ENCODE assay signal across 8 cellular contexts in genomic region chr1:192477630-192478029, GRCh38.
A peak's percentile ranks its signal among the peaks of the same experiment; 100 is the strongest.
DNase-seq lines count a peak whose midpoint lies in the region; ATAC-seq and TF ChIP-seq lines count a peak whose summit lies in the region.

No MANE protein-coding gene starts in this region.

- H3K9me3 ChIP-seq in smooth muscle cell (replicated peaks; ENCODE audit: low read depth): no peaks in the 10 kb centered on the region

- H3F3A ChIP-seq in smooth muscle cell (ENCODE audit: low read depth): no peaks in the 10 kb centered on the region

- H3K27me3 ChIP-seq in foreskin keratinocyte (peaks cover 13% of the 10 kb centered on the region), smooth muscle cell (ENCODE audit: low read depth) (peaks cover 4% of the 10 kb centered on the region)

- peak; percentile 71 for ATAC-seq in GM19395 (IDR thresholded peaks at IDR 0.05; ENCODE audit: unreplicated experiment)
- peak; percentile 28 for ATAC-seq in foreskin keratinocyte
- ATAC-seq in WTC11: no peak; the same call in 1 of the 2 replicates

- H3K9me3 Mint-ChIP-seq in WTC11: no peaks in the 10 kb centered on the region

- no peak overlapping the region for H2AFZ ChIP-seq in smooth muscle cell (ENCODE audit: low read depth)

- H3K9ac ChIP-seq in smooth muscle cell (ENCODE audit: low read depth): no peak overlapping the region

- H3K4me1 ChIP-seq in foreskin keratinocyte (no peaks in the 10 kb centered on the region), smooth muscle cell (ENCODE audit: low read depth) (peaks cover 7% of the 10 kb centered on the region)

- no peaks in the 10 kb centered on the region for H3K79me2 ChIP-seq in smooth muscle cell (ENCODE audit: low read depth)

- WGBS in smooth muscle cell (ENCODE audit: low lambda C conversion rate): 38% methylated on average over 2 of the region's 2 CpGs

- H3K4me3 Mint-ChIP-seq in WTC11: no peak overlapping the region

- H3K27ac ChIP-seq in foreskin keratinocyte: no peak overlapping the region
- H3K27ac ChIP-seq in smooth muscle cell (ENCODE audit: low read depth): no peak overlapping the region

- no peaks in the 10 kb centered on the region for H3K36me3 Mint-ChIP-seq in WTC11

- peak overlapping the region; percentile 24 for H3K4me2 ChIP-seq in smooth muscle cell

- CTCF ChIA-PET in WTC11 (lab: Charles Lee): interaction anchor here (0.8 to 2.1 kb wide), 7 partner anchors 14 to 644 kb away, joined by 3 to 9 read pairs (median 4); partner anchors contain the start of gene CDC73

- no peaks in the 10 kb centered on the region for H3K27me3 Mint-ChIP-seq in WTC11 (ENCODE audit: low read depth)

- H3K36me3 ChIP-seq in smooth muscle cell (ENCODE audit: low read depth): no peaks in the 10 kb centered on the region

- H3K4me1 Mint-ChIP-seq in WTC11: no peaks in the 10 kb centered on the region

- H4K20me1 ChIP-seq in smooth muscle cell (ENCODE audit: low read depth): no peaks in the 10 kb centered on the region

- POLR2A ChIA-PET in WTC11 (lab: Charles Lee): no interaction called here

- peak; percentile 70 for TF ChIP-seq CTCF in foreskin keratinocyte (conservative IDR thresholded peaks at IDR 0.05)
- TF ChIP-seq CTCF in smooth muscle cell (IDR thresholded peaks at IDR 0.05; ENCODE audit: borderline replicate concordance, insufficient read depth, poor library complexity, severe bottlenecking): peak; percentile 70
- TF ChIP-seq CTCF in WTC11 (IDR thresholded peaks at IDR 0.05): no peak

- H3K4me3 ChIP-seq in smooth muscle cell: no peak overlapping the region

- no peak overlapping the region for H3K27ac Mint-ChIP-seq in WTC11

- DNase-seq in DMS114 treated with DMSO at 0.1 percent for 48 hours (lab: John Stamatoyannopoulos, UW; ENCODE audit: unreplicated experiment): peak; percentile 25
- DNase-seq in HT1080 (ENCODE audit: low read depth): peak; percentile 33
- peak; percentile 54 for DNase-seq in SKM-1 treated with dmso at 0.1 percent for 144 hours (lab: John Stamatoyannopoulos, UW; ENCODE audit: unreplicated experiment)
- no peak for DNase-seq in foreskin keratinocyte
- no peak for DNase-seq in smooth muscle cell (lab: John Stamatoyannopoulos, UW; ENCODE audit: unreplicated experiment)
- DNase-seq in activated effector memory CD4-positive, alpha-beta T cell treated with anti-CD3 and anti-CD28 coated beads, Interleukin-2, amount 50 U/mL, for 16 hours: no peak
- DNase-seq in WTC11 (ENCODE audit: low spot score): no peak

TF ChIP-seq in WTC11, 78 proteins besides CTCF, POLR2A, EP300 and RAD21:
- TF ChIP-seq SP1 (CRISPR knock-in tag; conservative IDR thresholded peaks at IDR 0.05) (no peak), ETV6 (CRISPR knock-in tag; IDR thresholded peaks at IDR 0.05) (no peak)

Comparison
In these comparisons a context has a peak if more than half of its experiments do, and no peak if none do; other contexts are left out.
1. DNase-seq: peak in DMS114 treated with DMSO at 0.1 percent for 48 hours (single experiment), HT1080 (single experiment) and SKM-1 treated with dmso at 0.1 percent for 144 hours (single experiment); none in foreskin keratinocyte (0 of 2), smooth muscle cell (single experiment), activated effector memory CD4-positive, alpha-beta T cell treated with anti-CD3 and anti-CD28 coated beads, Interleukin-2, amount 50 U/mL, for 16 hours (single experiment) and WTC11 (single experiment).